Comparison of ENCODE assay signal across 8 cellular contexts in the genomic region with DNA sequence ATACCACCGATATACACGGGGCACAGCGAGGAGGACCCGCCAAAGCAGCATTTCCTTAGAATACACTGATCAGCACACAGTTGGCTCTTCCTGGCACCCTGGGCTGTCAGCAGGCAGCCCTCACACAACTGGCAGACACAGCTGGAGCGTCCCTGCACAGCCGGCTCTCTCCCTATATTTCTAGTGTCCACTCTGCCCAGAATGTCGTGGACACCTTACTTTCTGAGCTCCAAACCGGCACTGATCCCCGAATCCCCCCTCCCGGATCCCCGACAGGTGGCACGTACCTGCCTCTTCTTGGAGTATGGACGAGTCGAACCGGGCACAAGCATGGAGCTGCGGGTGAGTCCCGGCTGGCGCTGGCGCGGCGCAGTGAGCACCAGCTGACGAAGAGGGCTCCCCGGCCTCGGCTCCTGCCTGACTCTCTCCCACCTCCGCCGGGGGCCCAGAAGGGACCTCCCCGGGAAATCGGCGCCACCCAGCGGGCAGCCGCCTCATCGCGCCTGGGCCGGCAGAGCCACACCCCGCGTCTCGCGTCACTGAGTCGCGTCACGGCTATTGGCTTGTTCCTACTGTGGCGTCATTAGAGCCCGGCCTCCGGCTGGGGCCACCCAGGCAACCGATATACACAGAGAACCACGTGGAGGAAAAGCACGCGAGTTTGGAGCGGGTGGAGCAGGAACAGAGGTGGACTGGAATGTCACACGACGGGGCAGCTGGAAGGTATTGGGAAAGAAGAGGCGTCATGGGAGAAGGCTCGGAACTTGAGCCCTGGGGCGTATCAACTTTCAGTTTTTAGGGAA. TPM values are rescaled to one million over a fixed set of nuclear protein-coding genes. Genes with fewer than 3 reads are reported as not detected.
DNase-seq lines count a peak whose midpoint lies in the region; ATAC-seq, FAIRE-seq and TF ChIP-seq lines count a peak whose summit lies in the region.

A gene with protein sequence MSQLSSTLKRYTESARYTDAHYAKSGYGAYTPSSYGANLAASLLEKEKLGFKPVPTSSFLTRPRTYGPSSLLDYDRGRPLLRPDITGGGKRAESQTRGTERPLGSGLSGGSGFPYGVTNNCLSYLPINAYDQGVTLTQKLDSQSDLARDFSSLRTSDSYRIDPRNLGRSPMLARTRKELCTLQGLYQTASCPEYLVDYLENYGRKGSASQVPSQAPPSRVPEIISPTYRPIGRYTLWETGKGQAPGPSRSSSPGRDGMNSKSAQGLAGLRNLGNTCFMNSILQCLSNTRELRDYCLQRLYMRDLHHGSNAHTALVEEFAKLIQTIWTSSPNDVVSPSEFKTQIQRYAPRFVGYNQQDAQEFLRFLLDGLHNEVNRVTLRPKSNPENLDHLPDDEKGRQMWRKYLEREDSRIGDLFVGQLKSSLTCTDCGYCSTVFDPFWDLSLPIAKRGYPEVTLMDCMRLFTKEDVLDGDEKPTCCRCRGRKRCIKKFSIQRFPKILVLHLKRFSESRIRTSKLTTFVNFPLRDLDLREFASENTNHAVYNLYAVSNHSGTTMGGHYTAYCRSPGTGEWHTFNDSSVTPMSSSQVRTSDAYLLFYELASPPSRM (minus strand): TSS at position 505 of the 803 bp plus-strand sequence. CDS start 8,210 bp downstream, outside the sequence.

- peak within 1 kb of the TSS; percentile 50 for H3K4me3 ChIP-seq in fibroblast of mammary gland (ENCODE audit: control insufficient read depth, low read depth, low read length)
- peak within 1 kb of the TSS; percentile 81 for H3K4me3 ChIP-seq in naive thymus-derived CD4-positive, alpha-beta T cell (ENCODE audit: low read length)

- H3K4me3 Mint-ChIP-seq in activated T-helper 2 cell treated with anti-CD3 and anti-CD28 coated beads, Interferon-gamma antibody, Interleukin-2, Interleukin-4, amounts not matched to agents 10 μg/mL and 5 μg/mL and 100 μg/mL, durations not matched to agents 14 hours and 24 hours and 36 hours (ENCODE audit: low read depth) = no peak within 1 kb of the TSS
- H3K4me3 Mint-ChIP-seq in naive thymus-derived CD4-positive, alpha-beta T cell = no peak within 1 kb of the TSS
- no peak within 1 kb of the TSS for H3K4me3 Mint-ChIP-seq in stimulated activated effector memory CD8-positive, alpha-beta T cell treated with anti-CD3 and anti-CD28 coated beads, Interleukin-12 subunit alpha, Interleukin-12 subunit beta, amount 100 ng/mL, for 72 hours

- peak; percentile 66 for FAIRE-seq in H54 (lab: Jason Lieb, UNC)

- CTCF ChIA-PET in naive thymus-derived CD4-positive, alpha-beta T cell (lab: Charles Lee) = interaction anchor here (0.8 to 4.1 kb wide), 7 partner anchors 8 to 25 kb away, joined by 3 to 34 read pairs (median 3); no protein-coding TSS in a partner anchor

- H3K36me3 ChIP-seq in naive thymus-derived CD4-positive, alpha-beta T cell (ENCODE audit: control insufficient read depth in 2 of 3, insufficient read depth in 3 of 3, low read length in 3 of 3) = no peaks in the 10 kb centered on the region

- H3K4me1 ChIP-seq in naive thymus-derived CD4-positive, alpha-beta T cell (ENCODE audit: control insufficient read depth in 2 of 2, insufficient read depth in 2 of 2, low read length in 2 of 2) = peaks cover 9 to 14% of the 10 kb centered on the region in 2 donors

- intact Hi-C loops in activated T-helper 2 cell treated with anti-CD3 and anti-CD28 coated beads, Interferon-gamma antibody, Interleukin-2, Interleukin-4, amounts not matched to agents 10 μg/mL and 5 μg/mL and 100 μg/mL, durations not matched to agents 14 hours and 24 hours and 36 hours (cut with micrococcal nuclease) = loop anchor here (1.0 to 2.0 kb wide), 3 partner anchors 20 to 93 kb away; no protein-coding TSS in a partner anchor
- intact Hi-C loops in naive thymus-derived CD4-positive, alpha-beta T cell (cut with micrococcal nuclease) = loop anchor here (1.0 to 5.0 kb wide), 7 partner anchors 17 to 1564 kb away; a partner anchor contains a TSS

- DNase-seq in EH (ENCODE audit: low read depth) = peak; percentile 96
- DNase-seq in H54 (ENCODE audit: insufficient read length, low spot score) = peak; percentile 75
- peak; percentile 97 for DNase-seq in LoVo (ENCODE audit: low spot score)
- peak; percentile 93 for DNase-seq in RPMI8226
- peak; percentile 95 for DNase-seq in activated T-helper 2 cell treated with anti-CD3 and anti-CD28 coated beads, Interferon-gamma antibody, Interleukin-2, Interleukin-4, amounts not matched to agents 10 μg/mL and 5 μg/mL and 100 μg/mL, durations not matched to agents 14 hours and 24 hours and 36 hours (ENCODE audit: low spot score)
- peak; percentile 95 for DNase-seq in fibroblast of mammary gland (ENCODE audit: low read depth)
- peak; percentile 94 to 98 (median 97) for DNase-seq in naive thymus-derived CD4-positive, alpha-beta T cell
- peak; percentile 98 to 100 for DNase-seq in stimulated activated effector memory CD8-positive, alpha-beta T cell treated with anti-CD3 and anti-CD28 coated beads, Interleukin-12 subunit alpha, Interleukin-12 subunit beta, amount 100 ng/mL, for 72 hours (ENCODE audit: low spot score in 2 of 2)

- ATAC-seq in naive thymus-derived CD4-positive, alpha-beta T cell = peak; percentile 99
- peak; percentile 98 for ATAC-seq in stimulated activated effector memory CD8-positive, alpha-beta T cell treated with anti-CD3 and anti-CD28 coated beads, Interleukin-12 subunit alpha, Interleukin-12 subunit beta, amount 100 ng/mL, for 72 hours

- peak; percentile 50 for TF ChIP-seq CTCF in fibroblast of mammary gland (conservative IDR thresholded peaks at IDR 0.05; ENCODE audit: control insufficient read depth, insufficient read depth, low read depth, low read length)

- H3K27me3 Mint-ChIP-seq in activated T-helper 2 cell treated with anti-CD3 and anti-CD28 coated beads, Interferon-gamma antibody, Interleukin-2, Interleukin-4, amounts not matched to agents 10 μg/mL and 5 μg/mL and 100 μg/mL, durations not matched to agents 14 hours and 24 hours and 36 hours (ENCODE audit: low read depth) = peaks cover 3% of the 10 kb centered on the region
- H3K27me3 Mint-ChIP-seq in naive thymus-derived CD4-positive, alpha-beta T cell = peaks cover 0 to 9% (median 0%) of the 10 kb centered on the region in 5 donors

- no peak for TF ChIP-seq POLR2A in H54 (IDR thresholded peaks at IDR 0.05; ENCODE audit: low read depth, low read length)

- peaks cover 12% of the 10 kb centered on the region for H3K4me1 Mint-ChIP-seq in activated T-helper 2 cell treated with anti-CD3 and anti-CD28 coated beads, Interferon-gamma antibody, Interleukin-2, Interleukin-4, amounts not matched to agents 10 μg/mL and 5 μg/mL and 100 μg/mL, durations not matched to agents 14 hours and 24 hours and 36 hours (ENCODE audit: low read depth)
- H3K4me1 Mint-ChIP-seq in naive thymus-derived CD4-positive, alpha-beta T cell = peaks cover 0 to 13% (median 5%) of the 10 kb centered on the region in 7 donors
- no peaks in the 10 kb centered on the region for H3K4me1 Mint-ChIP-seq in stimulated activated effector memory CD8-positive, alpha-beta T cell treated with anti-CD3 and anti-CD28 coated beads, Interleukin-12 subunit alpha, Interleukin-12 subunit beta, amount 100 ng/mL, for 72 hours

- no peaks in the 10 kb centered on the region for H3K36me3 Mint-ChIP-seq in activated T-helper 2 cell treated with anti-CD3 and anti-CD28 coated beads, Interferon-gamma antibody, Interleukin-2, Interleukin-4, amounts not matched to agents 10 μg/mL and 5 μg/mL and 100 μg/mL, durations not matched to agents 14 hours and 24 hours and 36 hours (ENCODE audit: low read depth)
- no peaks in the 10 kb centered on the region for H3K36me3 Mint-ChIP-seq in naive thymus-derived CD4-positive, alpha-beta T cell
- no peaks in the 10 kb centered on the region for H3K36me3 Mint-ChIP-seq in stimulated activated effector memory CD8-positive, alpha-beta T cell treated with anti-CD3 and anti-CD28 coated beads, Interleukin-12 subunit alpha, Interleukin-12 subunit beta, amount 100 ng/mL, for 72 hours

- POLR2A ChIA-PET in naive thymus-derived CD4-positive, alpha-beta T cell (lab: Charles Lee) = interaction anchor here (0.5 to 1.9 kb wide), 2 partner anchors 26 to 810 kb away, joined by 4 to 6 read pairs; no protein-coding TSS in a partner anchor

- no peaks in the 10 kb centered on the region for H3K27me3 ChIP-seq in naive thymus-derived CD4-positive, alpha-beta T cell (ENCODE audit: control insufficient read depth in 2 of 2, insufficient read depth in 2 of 2, low read length in 2 of 2)

- no peaks in the 10 kb centered on the region for H3K9me3 ChIP-seq in naive thymus-derived CD4-positive, alpha-beta T cell (ENCODE audit: control insufficient read depth in 2 of 3, low read length in 3 of 3)

- H3K27ac Mint-ChIP-seq in activated T-helper 2 cell treated with anti-CD3 and anti-CD28 coated beads, Interferon-gamma antibody, Interleukin-2, Interleukin-4, amounts not matched to agents 10 μg/mL and 5 μg/mL and 100 μg/mL, durations not matched to agents 14 hours and 24 hours and 36 hours = no peak within 1 kb of the TSS
- H3K27ac Mint-ChIP-seq in naive thymus-derived CD4-positive, alpha-beta T cell = peak within 1 kb of the TSS in 1 of 9 donors; percentile 87
- H3K27ac Mint-ChIP-seq in stimulated activated effector memory CD8-positive, alpha-beta T cell treated with anti-CD3 and anti-CD28 coated beads, Interleukin-12 subunit alpha, Interleukin-12 subunit beta, amount 100 ng/mL, for 72 hours = no peak within 1 kb of the TSS

- no peaks in the 10 kb centered on the region for H3K9me3 Mint-ChIP-seq in activated T-helper 2 cell treated with anti-CD3 and anti-CD28 coated beads, Interferon-gamma antibody, Interleukin-2, Interleukin-4, amounts not matched to agents 10 μg/mL and 5 μg/mL and 100 μg/mL, durations not matched to agents 14 hours and 24 hours and 36 hours
- peaks cover 0 to 2% (median 0%) of the 10 kb centered on the region in 11 donors for H3K9me3 Mint-ChIP-seq in naive thymus-derived CD4-positive, alpha-beta T cell
- H3K9me3 Mint-ChIP-seq in stimulated activated effector memory CD8-positive, alpha-beta T cell treated with anti-CD3 and anti-CD28 coated beads, Interleukin-12 subunit alpha, Interleukin-12 subunit beta, amount 100 ng/mL, for 72 hours = no peaks in the 10 kb centered on the region

- H3K27ac ChIP-seq in naive thymus-derived CD4-positive, alpha-beta T cell (ENCODE audit: low read depth, low read length) = peak within 1 kb of the TSS; percentile 71

RNA-seq across cellular contexts. Expression of the gene that starts here (rescaled TPM):
- total RNA-seq in activated T-helper 2 cell treated with anti-CD3 and anti-CD28 coated beads, Interferon-gamma antibody, Interleukin-2, Interleukin-4, amounts not matched to agents 10 μg/mL and 5 μg/mL and 100 μg/mL, durations not matched to agents 14 hours and 24 hours and 36 hours = 1.0 and 1.1 TPM in 2 replicates
- 1 to 10 TPM in 1 of 5 experiments, under 1 TPM in 4; 0.07 to 1.1 (median 0.43) TPM for total RNA-seq in naive thymus-derived CD4-positive, alpha-beta T cell
- polyA plus RNA-seq in naive thymus-derived CD4-positive, alpha-beta T cell = under 1 TPM; 0.26 to 0.50 TPM

Comparison
In these comparisons a context has a peak if more than half of its experiments do, and no peak if none do; other contexts are left out.
1. Peak in every context shown above with its lines: DNase-seq, ATAC-seq, H3K4me3 ChIP-seq and H3K27ac ChIP-seq.